Comparison of ENCODE assay signal across 26 cellular contexts in the genomic region with DNA sequence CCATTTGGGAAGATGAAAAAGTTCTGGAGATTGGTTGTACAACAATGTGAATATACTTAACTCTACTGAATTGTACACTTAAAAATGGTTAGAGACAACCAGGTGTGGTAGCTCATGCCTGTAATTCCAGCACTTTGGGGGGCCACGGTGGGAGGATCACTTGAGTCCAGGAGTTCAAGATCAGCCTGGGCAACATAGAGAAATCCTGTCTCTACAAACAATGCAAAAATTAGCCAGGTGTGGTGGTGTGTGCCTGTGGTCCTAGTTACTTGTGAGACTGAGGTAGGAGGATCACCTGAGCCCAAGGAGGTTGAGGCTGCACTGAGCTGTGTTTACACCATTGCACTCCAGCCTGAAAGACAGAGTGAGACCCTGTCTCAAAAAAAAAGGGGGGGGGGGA. TPM values are rescaled to one million over a fixed set of nuclear protein-coding genes. Genes with fewer than 3 reads are reported as not detected.
DNase-seq lines count a peak whose midpoint lies in the region; ATAC-seq and TF ChIP-seq lines count a peak whose summit lies in the region.
"Had no signal": no experiment of that assay in that cellular context is flagged by ENCODE, and none has a peak within 500 bp of the region (broad histone marks: within the 10 kb centered on the region; RNA-seq: fewer than 3 reads in every experiment).

No MANE protein-coding gene starts in this region.

- DNase-seq in OCI-LY7 (ENCODE audit: low spot score) (no peak), dorsolateral prefrontal cortex (no peak), memory B cell (ENCODE audit: low spot score in 2 of 2) (no peak), stomach (no peak)
- no peak for DNase-seq in stimulated activated CD4-positive, alpha-beta T cell treated with anti-CD3 and anti-CD28 coated beads, Interleukin-4, amount 100 ng/mL, for 1 hour
- DNase-seq: DMS153, DND-41, HCEC 1CT, NCI-H1048, NCI-H1417, NCI-H1694, NCI-H2081, NCI-H2227 treated with DMSO at 0.1 percent for 48 hours, NCI-H69, OCI-M1, SIG-M5, SW 1271 had no signal

- H3K4me1 Mint-ChIP-seq in memory B cell = peaks cover 32% of the 10 kb centered on the region

- no peak for TF ChIP-seq POLR2A in stomach (IDR thresholded peaks at IDR 0.05)

- H3K4me3 ChIP-seq in BLaER1 (no peak overlapping the region), OCI-LY7 (ENCODE audit: low read depth, low read length, poor library complexity, severe bottlenecking) (no peak overlapping the region), dorsolateral prefrontal cortex (peak overlapping the region in 37 of 59 donors; percentile 0 to 88 (median 40)), stomach (no peak overlapping the region)
- H3K4me3 ChIP-seq: Peyer's patch, SK-N-MC had no signal

- H3K36me3 ChIP-seq in BLaER1 (peaks cover 48% of the 10 kb centered on the region), OCI-LY7 (ENCODE audit: insufficient read depth, low read length) (peaks cover 59% of the 10 kb centered on the region), stomach (peaks cover 0 to 29% (median 8%) of the 10 kb centered on the region in 4 donors)
- H3K36me3 ChIP-seq: Peyer's patch had no signal

- H3K4me1 ChIP-seq in BLaER1 (peaks cover 63% of the 10 kb centered on the region), OCI-LY7 (ENCODE audit: insufficient read depth, low read length, poor library complexity, severe bottlenecking) (peaks cover 70% of the 10 kb centered on the region), stomach (peaks cover 0 to 23% (median 12%) of the 10 kb centered on the region in 4 donors)

- WGBS in stomach, 5 donors = 79 to 100% (median 100%) methylated on average over 1 of the region's 1 CpG

- H3K27ac ChIP-seq in BLaER1 (no peak overlapping the region), OCI-LY7 (ENCODE audit: low read depth, low read length, poor library complexity, severe bottlenecking) (peak overlapping the region; percentile 5), dorsolateral prefrontal cortex (peak overlapping the region in 12 of 59 donors; percentile 6 to 79 (median 31)), stomach (no peak overlapping the region)
- H3K27ac ChIP-seq: HL-60, KMS-11, Peyer's patch, SK-N-MC had no signal

- peak overlapping the region; percentile 49 for H3K27ac Mint-ChIP-seq in memory B cell
- H3K27ac Mint-ChIP-seq: CD14-positive monocyte had no signal

- BruUV-seq in OCI-LY7 (replicated peaks; lab: Mats Ljungman, UMichigan) = no TSS peak

- POLR2A ChIA-PET in OCI-LY7 (lab: Charles Lee) = interaction anchor here (0.6 to 2.1 kb wide), 5 partner anchors 19 to 37 kb away, joined by 3 to 6 read pairs (median 3); partner anchors contain the start of gene AMZ2

- peaks cover 89% of the 10 kb centered on the region for H3K79me2 ChIP-seq in OCI-LY7 (ENCODE audit: insufficient read depth, low read depth, low read length)

- no peaks in the 10 kb centered on the region for H3K9me3 Mint-ChIP-seq in memory B cell
- H3K9me3 Mint-ChIP-seq: IgD-negative memory B cell had no signal

- no peaks in the 10 kb centered on the region for H4K20me1 ChIP-seq in BLaER1
- H4K20me1 ChIP-seq in OCI-LY7 (ENCODE audit: insufficient read depth, low read length) = no peaks in the 10 kb centered on the region

- CTCF ChIA-PET in OCI-LY7 (lab: Charles Lee; ENCODE audit: unreplicated experiment) = no interaction called here

- intact Hi-C loops in OCI-LY7 (cut with micrococcal nuclease; ENCODE audit: unreplicated experiment) (no loop called here), dorsolateral prefrontal cortex (cut with DNase I) (no loop called here), stomach (cut with DNase I; ENCODE audit: low total_unique reads) (no loop called here)

- H3K27me3 ChIP-seq in BLaER1 (no peaks in the 10 kb centered on the region), dorsolateral prefrontal cortex (no peaks in the 10 kb centered on the region), stomach (no peaks in the 10 kb centered on the region)
- H3K27me3 ChIP-seq: Peyer's patch had no signal

- peaks cover 11% of the 10 kb centered on the region for H3K36me3 Mint-ChIP-seq in memory B cell

- TF ChIP-seq CTCF in OCI-LY7 (conservative IDR thresholded peaks at IDR 0.05; ENCODE audit: low read length) = no peak
- TF ChIP-seq CTCF in dorsolateral prefrontal cortex (IDR thresholded peaks at IDR 0.05 in 54 of 56, conservative IDR thresholded peaks at IDR 0.05 in 2 of 56; ENCODE audit: low read depth in 1 of 56, partially characterized antibody in 56 of 56) = no peak
- TF ChIP-seq CTCF in stomach (IDR thresholded peaks at IDR 0.05) = no peak

- H2AFZ ChIP-seq in OCI-LY7 (ENCODE audit: low read length) = no peak overlapping the region

- H3K9me3 ChIP-seq in BLaER1 = no peaks in the 10 kb centered on the region
- H3K9me3 ChIP-seq in OCI-LY7 (ENCODE audit: low read length) = no peaks in the 10 kb centered on the region
- H3K9me3 ChIP-seq in stomach = no peaks in the 10 kb centered on the region
- H3K9me3 ChIP-seq: Peyer's patch had no signal

- no peaks in the 10 kb centered on the region for H3K27me3 Mint-ChIP-seq in memory B cell
- H3K27me3 Mint-ChIP-seq: IgD-negative memory B cell had no signal

- H3K4me3 Mint-ChIP-seq in memory B cell = no peak overlapping the region
- H3K4me3 Mint-ChIP-seq: CD14-positive monocyte had no signal

- no peak for ATAC-seq in memory B cell (ENCODE audit: low read depth)
- no peak for ATAC-seq in GM21825 (IDR thresholded peaks at IDR 0.05; ENCODE audit: unreplicated experiment)
- no peak for ATAC-seq in GM18868 (IDR thresholded peaks at IDR 0.05; ENCODE audit: unreplicated experiment)

- peak overlapping the region; percentile 27 for H3K4me2 ChIP-seq in BLaER1
- no peak overlapping the region for H3K4me2 ChIP-seq in OCI-LY7 (ENCODE audit: low read length)
- H3K4me2 ChIP-seq: KMS-11 had no signal

- no peak overlapping the region for H3K9ac ChIP-seq in BLaER1
- H3K9ac ChIP-seq: KMS-11 had no signal

- H3K9me2 ChIP-seq in OCI-LY7 (ENCODE audit: insufficient read depth, low read length) = no peaks in the 10 kb centered on the region

- no peak for TF ChIP-seq EP300 in stomach (IDR thresholded peaks at IDR 0.05)

RNA-seq across cellular contexts. Expression of gene AMZ2, which starts 37.3 kb away (rescaled TPM):
- 105 and 117 TPM in 2 replicates for total RNA-seq in OCI-LY7 (2014; rRNA removed; shearing (Covaris generic))
- total RNA-seq in OCI-LY7 (2022) (248 and 285 TPM in 2 replicates), dorsolateral prefrontal cortex (100 to 1,000 TPM in 98 of 120 experiments, 10 to 100 TPM in 22; 77.7 to 163 (median 118) TPM), stomach (10 to 100 TPM in 4 of 5 donors, 1 to 10 TPM in 1; 1.2 to 73.2 (median 30.7) TPM)
- 10 to 100 TPM; 46.3 to 61.7 (median 47.7) TPM for polyA plus RNA-seq in stomach

Comparison
In these comparisons a context has a peak if more than half of its experiments do, and no peak if none do; other contexts are left out.
1. H3K4me3 ChIP-seq: peak in dorsolateral prefrontal cortex (37 of 59); none in BLaER1 (single experiment), OCI-LY7 (single experiment) and stomach (0 of 4).